18 cellular contexts compared by ENCODE assay signal in genomic region chr11:35523861-35524260, GRCh38. TPM values are rescaled to one million over a fixed set of nuclear protein-coding genes. Genes with fewer than 3 reads are reported as not detected.
DNase-seq lines count a peak whose midpoint lies in the region; FAIRE-seq and TF ChIP-seq lines count a peak whose summit lies in the region.
"Had no signal": no experiment of that assay in that cellular context is flagged by ENCODE, and none has a peak within 500 bp of the region (broad histone marks: within the 10 kb centered on the region; RNA-seq: fewer than 3 reads in every experiment).

No MANE protein-coding gene starts in this region.

- POLR2A ChIA-PET in BJ (lab: Charles Lee) = interaction anchor here (0.6 kb wide), 1 partner anchor 104 kb away, joined by 3 read pairs; no protein-coding TSS in a partner anchor

- no peaks in the 10 kb centered on the region for H3K36me3 ChIP-seq in BJ (ENCODE audit: control insufficient read depth, insufficient read depth, low read length)
- H3K36me3 ChIP-seq in keratinocyte (ENCODE audit: control insufficient read depth in 2 of 2, extremely low read depth in 1 of 2, insufficient read depth in 2 of 2, low read length in 2 of 2) = no peaks in the 10 kb centered on the region
- no peaks in the 10 kb centered on the region for H3K36me3 ChIP-seq in stomach smooth muscle (ENCODE audit: control insufficient read depth in 2 of 2, insufficient read depth in 2 of 2, low read length in 2 of 2)
- no peaks in the 10 kb centered on the region for H3K36me3 ChIP-seq in HAP-1 (replicated peaks)
- H3K36me3 ChIP-seq: gastroesophageal sphincter had no signal

- no peaks in the 10 kb centered on the region for H3K79me2 ChIP-seq in keratinocyte (ENCODE audit: control insufficient read depth, insufficient read depth, low read length)

- peak overlapping the region; percentile 48 for H3K4me2 ChIP-seq in keratinocyte (ENCODE audit: control insufficient read depth, extremely low read depth, insufficient read depth, low read depth, low read length)

- FAIRE-seq in keratinocyte (lab: Jason Lieb, UNC) = no peak
- FAIRE-seq: GM18507, small intestine had no signal

- no peaks in the 10 kb centered on the region for H4K20me1 ChIP-seq in keratinocyte (ENCODE audit: control insufficient read depth, extremely low read depth, insufficient read depth, low read length)

- H3K9me1 ChIP-seq in keratinocyte (ENCODE audit: control insufficient read depth, extremely low read depth, insufficient read depth, low read length) = no peaks in the 10 kb centered on the region

- H3K9ac ChIP-seq in keratinocyte (ENCODE audit: control insufficient read depth, extremely low read depth, insufficient read depth, low read length) (no peak overlapping the region), stomach smooth muscle (ENCODE audit: low read length in 2 of 2) (no peak overlapping the region)

- H3K4me1 ChIP-seq in keratinocyte (ENCODE audit: control insufficient read depth, extremely low read depth, insufficient read depth, low read length) (peaks cover 33% of the 10 kb centered on the region), stomach smooth muscle (ENCODE audit: control insufficient read depth, insufficient read depth, low read length) (peaks cover 18% of the 10 kb centered on the region), HAP-1 (no peaks in the 10 kb centered on the region)

- H3K27ac ChIP-seq in keratinocyte (ENCODE audit: control insufficient read depth, insufficient read depth, low read length) (no peak overlapping the region), stomach smooth muscle (ENCODE audit: low read length) (peak overlapping the region; percentile 55)

- H3K4me3 ChIP-seq in BJ (ENCODE audit: low read depth, low read length) = peak overlapping the region; percentile 81
- peak overlapping the region; percentile 70 for H3K4me3 ChIP-seq in astrocyte of the spinal cord (ENCODE audit: low read depth, low read length)
- no peak overlapping the region for H3K4me3 ChIP-seq in keratinocyte (ENCODE audit: control insufficient read depth in 2 of 3, extremely low read depth in 1 of 3, insufficient read depth in 2 of 3, low read depth in 1 of 3, low read length in 3 of 3)
- H3K4me3 ChIP-seq in stomach smooth muscle (ENCODE audit: low read length in 2 of 2) = peak overlapping the region in 1 of 2 donors; percentile 29
- H3K4me3 ChIP-seq in HAP-1 = no peak overlapping the region

- H3K9me3 ChIP-seq in keratinocyte (ENCODE audit: control insufficient read depth, low read depth, low read length) = no peaks in the 10 kb centered on the region
- no peaks in the 10 kb centered on the region for H3K9me3 ChIP-seq in stomach smooth muscle (ENCODE audit: control insufficient read depth in 2 of 2, low read length in 2 of 2)
- H3K9me3 ChIP-seq in HAP-1 = no peaks in the 10 kb centered on the region
- H3K9me3 ChIP-seq: gastroesophageal sphincter had no signal

- DNase-seq in BJ (ENCODE audit: low read depth) (no peak), astrocyte of the spinal cord (ENCODE audit: low read depth, low spot score) (no peak), keratinocyte (ENCODE audit: low read depth, low spot score) (no peak), NCI-H345 treated with DMSO at 0.1 percent for 48 hours (lab: John Stamatoyannopoulos, UW; ENCODE audit: unreplicated experiment) (no peak), NCI-H748 (lab: John Stamatoyannopoulos, UW; ENCODE audit: unreplicated experiment) (no peak), ureter (ENCODE audit: low spot score) (no peak), HAP-1 (ENCODE audit: low spot score in 2 of 2) (no peak)
- DNase-seq: activated gamma-delta T cell treated with Interleukin-2 at 50 U/mL for 16 hours, amygdala, COR-L47, NCI-H1694 treated with DMSO at 0.1 percent for 48 hours, NCI-H446 treated with DMSO at 0.1 percent for 48 hours, posterior cingulate gyrus, small intestine had no signal

- H3K27me3 ChIP-seq in BJ (ENCODE audit: control insufficient read depth, insufficient read depth, low read length) (no peaks in the 10 kb centered on the region), keratinocyte (ENCODE audit: control insufficient read depth, extremely low read depth, insufficient read depth, low read length) (no peaks in the 10 kb centered on the region), stomach smooth muscle (ENCODE audit: control insufficient read depth in 1 of 2, insufficient read depth in 2 of 2, low read length in 2 of 2) (peaks cover 8 to 19% of the 10 kb centered on the region in 2 donors), HAP-1 (ENCODE audit: low read depth) (peaks cover 39% of the 10 kb centered on the region)

- no peak for TF ChIP-seq CTCF in BJ (IDR thresholded peaks at IDR 0.05; ENCODE audit: insufficient read depth, low read depth, low read length)
- no peak for TF ChIP-seq CTCF in astrocyte of the spinal cord (IDR thresholded peaks at IDR 0.05; ENCODE audit: low read depth, low read length)
- no peak for TF ChIP-seq CTCF in keratinocyte (optimal IDR thresholded peaks at IDR 0.05 in 1 of 3, IDR thresholded peaks at IDR 0.05 in 1 of 3, conservative IDR thresholded peaks at IDR 0.05 in 1 of 3; ENCODE audit: extremely low read depth in 1 of 3, insufficient read depth in 2 of 3, low read length in 3 of 3)

- no peak overlapping the region for H2AFZ ChIP-seq in keratinocyte (ENCODE audit: control insufficient read depth, low read length)

- dilution Hi-C loops in keratinocyte (cut with MboI; ENCODE audit: extremely low pct_ligation_motif_present, low sequenced_read_pairs) = no loop called here

- in situ Hi-C loops in astrocyte of the spinal cord (cut with HindIII; ENCODE audit: low sequenced_read_pairs) = no loop called here
- in situ Hi-C loops in HAP-1 (cut with MboI; ENCODE audit: low sequenced_read_pairs) = no loop called here

- CTCF ChIA-PET in BJ (lab: Yijun Ruan, JAX) = interaction anchor here (2.7 kb wide), 1 partner anchor 36 kb away, joined by 11 read pairs; no protein-coding TSS in a partner anchor

RNA-seq across cellular contexts. Expression of gene PAMR1, which starts 1.6 kb away (rescaled TPM):
- polyA plus RNA-seq in BJ (2011; rRNA removed) (112 and 131 TPM in 2 replicates), keratinocyte (4.1 to 10.0 TPM (median 4.4 TPM) in 3 replicates)
- 52.1 and 90.3 TPM in 2 replicates for polyA minus RNA-seq in BJ (2011; rRNA and poly(A)+ RNA removed)
- 3.7 TPM for polyA plus RNA-seq in keratinocyte (2011; ENCODE audit: low read depth)
- 3.7 and 4.9 TPM in 2 replicates for polyA plus RNA-seq in keratinocyte (2011; cell fraction: cytosol; rRNA removed)
- 12.1 and 16.1 TPM in 2 replicates for polyA plus RNA-seq in keratinocyte (2011; cell fraction: nucleus; rRNA removed)
- 3.2 and 14.2 TPM in 2 replicates for polyA plus RNA-seq in keratinocyte (2012; ENCODE audit: low replicate concordance)
- 3.8 to 14.5 TPM (median 3.9 TPM) in 3 replicates for polyA minus RNA-seq in keratinocyte
- 5.0 TPM for polyA minus RNA-seq in keratinocyte (2011; cell fraction: cytosol; rRNA and poly(A)+ RNA removed)
- 5.9 and 14.6 TPM in 2 replicates for polyA minus RNA-seq in keratinocyte (2011; cell fraction: nucleus; rRNA and poly(A)+ RNA removed)
- 14.7 TPM for total RNA-seq in ureter
- polyA plus RNA-seq: IgD-negative memory B cell had no signal

Comparison
In these comparisons a context has a peak if more than half of its experiments do, and no peak if none do; other contexts are left out.
1. H3K4me3 ChIP-seq: peak in BJ (single experiment) and astrocyte of the spinal cord (single experiment); none in keratinocyte (0 of 3) and HAP-1 (single experiment).